24 cellular contexts compared by ENCODE assay signal in genomic region chr10:77606751-77607150, GRCh38. TPM values are rescaled to one million over a fixed set of nuclear protein-coding genes. Genes with fewer than 3 reads are reported as not detected.
A peak's percentile ranks its signal among the peaks of the same experiment; 100 is the strongest.
DNase-seq lines count a peak whose midpoint lies in the region; ATAC-seq and TF ChIP-seq lines count a peak whose summit lies in the region.
"Had no signal": no experiment of that assay in that cellular context is flagged by ENCODE, and none has a peak within 500 bp of the region (broad histone marks: within the 10 kb centered on the region; RNA-seq: fewer than 3 reads in every experiment).

No MANE protein-coding gene starts in this region.

- intact Hi-C loops in PC-3 (cut with micrococcal nuclease) = no loop called here
- intact Hi-C loops in posterior vena cava (cut with DNase I) = no loop called here

- no peak overlapping the region for H3K4me3 ChIP-seq in GM23248
- H3K4me3 ChIP-seq in PC-3 (ENCODE audit: low read length) = peak overlapping the region; percentile 2; the same call in 1 of the 2 replicates
- no peak overlapping the region for H3K4me3 ChIP-seq in epithelial cell of esophagus (ENCODE audit: low read length)
- no peak overlapping the region for H3K4me3 ChIP-seq in MG63
- H3K4me3 ChIP-seq: ovary, transverse colon had no signal

- no peaks in the 10 kb centered on the region for H4K20me1 ChIP-seq in GM23248 (ENCODE audit: insufficient read depth)
- H4K20me1 ChIP-seq in PC-3 (ENCODE audit: low read length) = no peaks in the 10 kb centered on the region

- peaks cover 2% of the 10 kb centered on the region for H3K4me1 Mint-ChIP-seq in progenitor cell of endocrine pancreas (ENCODE audit: low read depth)

- no peak overlapping the region for H3K27ac ChIP-seq in GM23248
- peak overlapping the region; percentile 47 for H3K27ac ChIP-seq in PC-3 (ENCODE audit: low read length)
- H3K27ac ChIP-seq: ovary had no signal

- no peak overlapping the region for H3K4me3 Mint-ChIP-seq in progenitor cell of endocrine pancreas (ENCODE audit: low read depth)
- H3K4me3 Mint-ChIP-seq: activated CD4-positive, alpha-beta T cell treated with anti-CD3 and anti-CD28 coated beads, Interleukin-2, amount 10 ng/mL, durations not matched to agents 24 days and 14 days; activated naive CD8-positive, alpha-beta T cell treated with anti-CD3 and anti-CD28 coated beads for 36 hours; stimulated activated naive CD8-positive, alpha-beta T cell treated with anti-CD3 and anti-CD28 coated beads, Interleukin-15, amount 100 ng/mL, for 72 hours; T-helper 17 cell had no signal

- no peaks in the 10 kb centered on the region for H3K36me3 Mint-ChIP-seq in progenitor cell of endocrine pancreas (ENCODE audit: insufficient read depth)
- H3K36me3 Mint-ChIP-seq: activated naive CD8-positive, alpha-beta T cell treated with anti-CD3 and anti-CD28 coated beads for 36 hours; naive B cell had no signal

- H3K79me2 ChIP-seq in GM23248 (ENCODE audit: insufficient read depth) = peaks cover 23% of the 10 kb centered on the region
- peaks cover 96% of the 10 kb centered on the region for H3K79me2 ChIP-seq in PC-3 (ENCODE audit: low read length)

- H3K4me2 ChIP-seq in GM23248 (ENCODE audit: unreplicated experiment) = no peak overlapping the region
- H3K4me2 ChIP-seq in PC-3 (ENCODE audit: low read length) = peak overlapping the region; percentile 48

- WGBS in GM23248 (ENCODE audit: low coverage in 1 of 2, low lambda C conversion rate in 2 of 2, missing lambda C conversion rate in 2 of 2), 2 experiments = 34 to 47% methylated on average over 2 of the region's 2 CpGs

- H3K9me3 ChIP-seq in GM23248 (ENCODE audit: low read depth) = no peaks in the 10 kb centered on the region
- H3K9me3 ChIP-seq in PC-3 (ENCODE audit: low read length) = no peaks in the 10 kb centered on the region
- no peaks in the 10 kb centered on the region for H3K9me3 ChIP-seq in MG63
- H3K9me3 ChIP-seq: ovary, transverse colon had no signal

- H3K9me2 ChIP-seq in GM23248 (ENCODE audit: insufficient read depth) (no peaks in the 10 kb centered on the region), PC-3 (replicated peaks; ENCODE audit: low read length) (no peaks in the 10 kb centered on the region)

- ATAC-seq in PC-3 = peak; percentile 37
- ATAC-seq in GM21723 (IDR thresholded peaks at IDR 0.05; ENCODE audit: unreplicated experiment) = no peak
- ATAC-seq: left colon; right cardiac atrium; stimulated activated naive CD8-positive, alpha-beta T cell treated with anti-CD3 and anti-CD28 coated beads, Interleukin-15, amount 100 ng/mL, for 72 hours; T-helper 17 cell had no signal

- H3K36me3 ChIP-seq in GM23248 (ENCODE audit: low read depth) (no peaks in the 10 kb centered on the region), PC-3 (ENCODE audit: low read depth, low read length) (no peaks in the 10 kb centered on the region), MG63 (peaks cover 4% of the 10 kb centered on the region; the same call in 1 of the 2 replicates)
- H3K36me3 ChIP-seq: ovary, transverse colon had no signal

- POLR2A ChIA-PET in PC-3 (lab: Charles Lee; ENCODE audit: unreplicated experiment) = no interaction called here

- in situ Hi-C loops in GM23248 (cut with MboI) = no loop called here

- peak; percentile 18 for DNase-seq in GM23248
- peak; percentile 99 for DNase-seq in PC-3
- peak; percentile 91 for DNase-seq in epithelial cell of esophagus (ENCODE audit: low read depth)
- peak; percentile 23 for DNase-seq in posterior vena cava (ENCODE audit: low spot score)
- no peak for DNase-seq in progenitor cell of endocrine pancreas (ENCODE audit: low spot score, unreplicated experiment)
- no peak for DNase-seq in MG63
- DNase-seq in NCI-H2107 treated with DMSO at 0.1 percent for 48 hours (lab: John Stamatoyannopoulos, UW; ENCODE audit: unreplicated experiment) = no peak
- DNase-seq: activated CD4-positive, alpha-beta T cell treated with anti-CD3 and anti-CD28 coated beads, Interleukin-2, amount 10 ng/mL, durations not matched to agents 24 days and 14 days; activated naive CD8-positive, alpha-beta T cell treated with anti-CD3 and anti-CD28 coated beads for 36 hours; Calu3; cerebellar nuclear complex; KG1; left colon; naive B cell; NCI-H187 treated with DMSO at 0.1 percent for 48 hours; NCI-H2227 treated with DMSO at 0.1 percent for 48 hours; NCI-H774; ovary; right cardiac atrium; stimulated activated naive CD8-positive, alpha-beta T cell treated with anti-CD3 and anti-CD28 coated beads, Interleukin-15, amount 100 ng/mL, for 72 hours; T-helper 17 cell; transverse colon had no signal

- no peaks in the 10 kb centered on the region for H3K9me3 Mint-ChIP-seq in progenitor cell of endocrine pancreas (ENCODE audit: low read depth)
- H3K9me3 Mint-ChIP-seq: activated CD4-positive, alpha-beta T cell treated with anti-CD3 and anti-CD28 coated beads, Interleukin-2, amount 10 ng/mL, durations not matched to agents 24 days and 14 days; activated naive CD8-positive, alpha-beta T cell treated with anti-CD3 and anti-CD28 coated beads for 36 hours; naive B cell; stimulated activated naive CD8-positive, alpha-beta T cell treated with anti-CD3 and anti-CD28 coated beads, Interleukin-15, amount 100 ng/mL, for 72 hours had no signal

- H3K27ac Mint-ChIP-seq in progenitor cell of endocrine pancreas = no peak overlapping the region
- H3K27ac Mint-ChIP-seq: activated CD4-positive, alpha-beta T cell treated with anti-CD3 and anti-CD28 coated beads, Interleukin-2, amount 10 ng/mL, durations not matched to agents 24 days and 14 days; activated naive CD8-positive, alpha-beta T cell treated with anti-CD3 and anti-CD28 coated beads for 36 hours; stimulated activated naive CD8-positive, alpha-beta T cell treated with anti-CD3 and anti-CD28 coated beads, Interleukin-15, amount 100 ng/mL, for 72 hours; T-helper 17 cell had no signal

- CTCF ChIA-PET in PC-3 (lab: Charles Lee) = no interaction called here

- H3K9ac ChIP-seq in GM23248 (no peak overlapping the region), PC-3 (ENCODE audit: low read length) (no peak overlapping the region)

- peak; percentile 25; the same call in 1 of the 2 replicates for TF ChIP-seq CTCF in PC-3 (conservative IDR thresholded peaks at IDR 0.05; ENCODE audit: low read depth, low read length)
- TF ChIP-seq CTCF in epithelial cell of esophagus (IDR thresholded peaks at IDR 0.05; ENCODE audit: insufficient read depth, low read depth, low read length, missing control alignments) = peak; percentile 54
- no peak for TF ChIP-seq CTCF in progenitor cell of endocrine pancreas (IDR thresholded peaks at IDR 0.05; ENCODE audit: unreplicated experiment)

- peaks cover 32% of the 10 kb centered on the region for H3K27me3 Mint-ChIP-seq in progenitor cell of endocrine pancreas
- H3K27me3 Mint-ChIP-seq: activated CD4-positive, alpha-beta T cell treated with anti-CD3 and anti-CD28 coated beads, Interleukin-2, amount 10 ng/mL, durations not matched to agents 24 days and 14 days; activated naive CD8-positive, alpha-beta T cell treated with anti-CD3 and anti-CD28 coated beads for 36 hours had no signal

- H3K4me1 ChIP-seq in GM23248 (ENCODE audit: insufficient read depth) (peaks cover 19% of the 10 kb centered on the region), PC-3 (ENCODE audit: insufficient read depth, low read length) (peaks cover 61% of the 10 kb centered on the region)

- BruUV-seq in PC-3 (replicated peaks; lab: Mats Ljungman, UMichigan) = no TSS peak

- no peak overlapping the region for H2AFZ ChIP-seq in GM23248
- no peak overlapping the region for H2AFZ ChIP-seq in PC-3 (ENCODE audit: low read length)

- no peaks in the 10 kb centered on the region for H3K27me3 ChIP-seq in GM23248 (replicated peaks; ENCODE audit: insufficient read depth)
- no peaks in the 10 kb centered on the region for H3K27me3 ChIP-seq in PC-3 (ENCODE audit: low read length)
- H3K27me3 ChIP-seq in MG63 = no peaks in the 10 kb centered on the region
- H3K27me3 ChIP-seq: ovary, transverse colon had no signal

- H3F3A ChIP-seq in GM23248 (ENCODE audit: insufficient read depth) (no peaks in the 10 kb centered on the region), PC-3 (ENCODE audit: low read length, unreplicated experiment) (no peaks in the 10 kb centered on the region)

RNA-seq across cellular contexts. Expression of gene KCNMA1, which starts 30.9 kb away (rescaled TPM):
- 14.2 and 18.6 TPM in 2 replicates for total RNA-seq in GM23248 (2014; rRNA removed; shearing (Covaris generic))
- 24.8 and 25.1 TPM in 2 replicates for polyA plus RNA-seq in GM23248 (2016; fragmentation: Nextera tagmentation; extraction: Ambion mirVana)
- total RNA-seq in PC-3 (2014; rRNA removed) (143 and 193 TPM in 2 replicates), posterior vena cava (100 to 1,000 TPM in 1 of 2 donors, 10 to 100 TPM in 1; 99.7 to 117 TPM), progenitor cell of endocrine pancreas (5.8 and 7.3 TPM in 2 replicates)
- total RNA-seq in MG63 (2014; rRNA removed; shearing (Covaris generic); ENCODE audit: low replicate concordance) = 40.8 and 58.6 TPM in 2 replicates
- total RNA-seq: activated CD4-positive, alpha-beta T cell treated with anti-CD3 and anti-CD28 coated beads, Interleukin-2, amount 10 ng/mL, durations not matched to agents 24 days and 14 days; activated naive CD8-positive, alpha-beta T cell treated with anti-CD3 and anti-CD28 coated beads for 36 hours; SK-MEL-5 had no signal

Comparison
In these comparisons a context has a peak if more than half of its experiments do, and no peak if none do; other contexts are left out.
1. DNase-seq: peak in GM23248 (single experiment), PC-3 (single experiment), epithelial cell of esophagus (single experiment) and posterior vena cava (single experiment); none in progenitor cell of endocrine pancreas (single experiment), MG63 (single experiment) and NCI-H2107 treated with DMSO at 0.1 percent for 48 hours (single experiment).